ENCODE assay signal across 1 cellular context in the genomic region with DNA sequence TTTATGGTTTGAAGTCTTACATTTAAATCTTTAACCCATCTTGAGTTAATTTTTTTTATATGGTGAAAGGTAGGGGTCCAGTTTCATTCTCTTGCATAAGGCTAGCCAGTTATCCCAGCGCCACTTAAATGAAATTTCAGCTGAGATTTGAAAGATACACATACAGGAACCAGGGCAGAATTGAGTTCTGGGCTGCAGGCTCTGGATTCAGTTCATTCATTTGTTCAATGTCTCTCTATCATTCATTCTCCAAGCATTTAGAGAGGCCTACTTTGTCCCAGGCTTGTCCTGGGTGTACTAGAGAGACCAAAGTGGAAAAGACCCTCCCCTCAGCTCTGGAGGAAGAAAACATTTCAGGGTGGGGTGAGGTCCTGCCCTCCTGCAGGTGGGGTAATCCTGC.
TF ChIP-seq lines count a peak whose summit lies in the region.

No MANE protein-coding gene starts in this region.

TF ChIP-seq in GM23338, 12 proteins besides CTCF, POLR2A, EP300 and RAD21 (continued from another document):
- TF ChIP-seq, protein P1, sequence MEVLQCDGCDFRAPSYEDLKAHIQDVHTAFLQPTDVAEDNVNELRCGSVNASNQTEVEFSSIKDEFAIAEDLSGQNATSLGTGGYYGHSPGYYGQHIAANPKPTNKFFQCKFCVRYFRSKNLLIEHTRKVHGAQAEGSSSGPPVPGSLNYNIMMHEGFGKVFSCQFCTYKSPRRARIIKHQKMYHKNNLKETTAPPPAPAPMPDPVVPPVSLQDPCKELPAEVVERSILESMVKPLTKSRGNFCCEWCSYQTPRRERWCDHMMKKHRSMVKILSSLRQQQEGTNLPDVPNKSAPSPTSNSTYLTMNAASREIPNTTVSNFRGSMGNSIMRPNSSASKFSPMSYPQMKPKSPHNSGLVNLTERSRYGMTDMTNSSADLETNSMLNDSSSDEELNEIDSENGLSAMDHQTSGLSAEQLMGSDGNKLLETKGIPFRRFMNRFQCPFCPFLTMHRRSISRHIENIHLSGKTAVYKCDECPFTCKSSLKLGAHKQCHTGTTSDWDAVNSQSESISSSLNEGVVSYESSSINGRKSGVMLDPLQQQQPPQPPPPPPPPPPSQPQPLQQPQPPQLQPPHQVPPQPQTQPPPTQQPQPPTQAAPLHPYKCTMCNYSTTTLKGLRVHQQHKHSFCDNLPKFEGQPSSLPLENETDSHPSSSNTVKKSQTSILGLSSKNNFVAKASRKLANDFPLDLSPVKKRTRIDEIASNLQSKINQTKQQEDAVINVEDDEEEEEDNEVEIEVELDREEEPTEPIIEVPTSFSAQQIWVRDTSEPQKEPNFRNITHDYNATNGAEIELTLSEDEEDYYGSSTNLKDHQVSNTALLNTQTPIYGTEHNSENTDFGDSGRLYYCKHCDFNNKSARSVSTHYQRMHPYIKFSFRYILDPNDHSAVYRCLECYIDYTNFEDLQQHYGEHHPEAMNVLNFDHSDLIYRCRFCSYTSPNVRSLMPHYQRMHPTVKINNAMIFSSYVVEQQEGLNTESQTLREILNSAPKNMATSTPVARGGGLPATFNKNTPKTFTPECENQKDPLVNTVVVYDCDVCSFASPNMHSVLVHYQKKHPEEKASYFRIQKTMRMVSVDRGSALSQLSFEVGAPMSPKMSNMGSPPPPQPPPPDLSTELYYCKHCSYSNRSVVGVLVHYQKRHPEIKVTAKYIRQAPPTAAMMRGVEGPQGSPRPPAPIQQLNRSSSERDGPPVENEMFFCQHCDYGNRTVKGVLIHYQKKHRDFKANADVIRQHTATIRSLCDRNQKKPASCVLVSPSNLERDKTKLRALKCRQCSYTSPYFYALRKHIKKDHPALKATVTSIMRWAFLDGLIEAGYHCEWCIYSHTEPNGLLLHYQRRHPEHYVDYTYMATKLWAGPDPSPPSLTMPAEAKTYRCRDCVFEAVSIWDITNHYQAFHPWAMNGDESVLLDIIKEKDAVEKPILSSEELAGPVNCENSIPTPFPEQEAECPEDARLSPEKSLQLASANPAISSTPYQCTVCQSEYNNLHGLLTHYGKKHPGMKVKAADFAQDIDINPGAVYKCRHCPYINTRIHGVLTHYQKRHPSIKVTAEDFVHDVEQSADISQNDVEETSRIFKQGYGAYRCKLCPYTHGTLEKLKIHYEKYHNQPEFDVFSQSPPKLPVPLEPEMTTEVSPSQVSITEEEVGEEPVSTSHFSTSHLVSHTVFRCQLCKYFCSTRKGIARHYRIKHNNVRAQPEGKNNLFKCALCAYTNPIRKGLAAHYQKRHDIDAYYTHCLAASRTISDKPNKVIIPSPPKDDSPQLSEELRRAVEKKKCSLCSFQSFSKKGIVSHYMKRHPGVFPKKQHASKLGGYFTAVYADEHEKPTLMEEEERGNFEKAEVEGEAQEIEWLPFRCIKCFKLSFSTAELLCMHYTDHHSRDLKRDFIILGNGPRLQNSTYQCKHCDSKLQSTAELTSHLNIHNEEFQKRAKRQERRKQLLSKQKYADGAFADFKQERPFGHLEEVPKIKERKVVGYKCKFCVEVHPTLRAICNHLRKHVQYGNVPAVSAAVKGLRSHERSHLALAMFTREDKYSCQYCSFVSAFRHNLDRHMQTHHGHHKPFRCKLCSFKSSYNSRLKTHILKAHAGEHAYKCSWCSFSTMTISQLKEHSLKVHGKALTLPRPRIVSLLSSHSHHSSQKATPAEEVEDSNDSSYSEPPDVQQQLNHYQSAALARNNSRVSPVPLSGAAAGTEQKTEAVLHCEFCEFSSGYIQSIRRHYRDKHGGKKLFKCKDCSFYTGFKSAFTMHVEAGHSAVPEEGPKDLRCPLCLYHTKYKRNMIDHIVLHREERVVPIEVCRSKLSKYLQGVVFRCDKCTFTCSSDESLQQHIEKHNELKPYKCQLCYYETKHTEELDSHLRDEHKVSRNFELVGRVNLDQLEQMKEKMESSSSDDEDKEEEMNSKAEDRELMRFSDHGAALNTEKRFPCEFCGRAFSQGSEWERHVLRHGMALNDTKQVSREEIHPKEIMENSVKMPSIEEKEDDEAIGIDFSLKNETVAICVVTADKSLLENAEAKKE (CRISPR knock-in tag; IDR thresholded peaks at IDR 0.05) = no peak
- TF ChIP-seq, protein P2, sequence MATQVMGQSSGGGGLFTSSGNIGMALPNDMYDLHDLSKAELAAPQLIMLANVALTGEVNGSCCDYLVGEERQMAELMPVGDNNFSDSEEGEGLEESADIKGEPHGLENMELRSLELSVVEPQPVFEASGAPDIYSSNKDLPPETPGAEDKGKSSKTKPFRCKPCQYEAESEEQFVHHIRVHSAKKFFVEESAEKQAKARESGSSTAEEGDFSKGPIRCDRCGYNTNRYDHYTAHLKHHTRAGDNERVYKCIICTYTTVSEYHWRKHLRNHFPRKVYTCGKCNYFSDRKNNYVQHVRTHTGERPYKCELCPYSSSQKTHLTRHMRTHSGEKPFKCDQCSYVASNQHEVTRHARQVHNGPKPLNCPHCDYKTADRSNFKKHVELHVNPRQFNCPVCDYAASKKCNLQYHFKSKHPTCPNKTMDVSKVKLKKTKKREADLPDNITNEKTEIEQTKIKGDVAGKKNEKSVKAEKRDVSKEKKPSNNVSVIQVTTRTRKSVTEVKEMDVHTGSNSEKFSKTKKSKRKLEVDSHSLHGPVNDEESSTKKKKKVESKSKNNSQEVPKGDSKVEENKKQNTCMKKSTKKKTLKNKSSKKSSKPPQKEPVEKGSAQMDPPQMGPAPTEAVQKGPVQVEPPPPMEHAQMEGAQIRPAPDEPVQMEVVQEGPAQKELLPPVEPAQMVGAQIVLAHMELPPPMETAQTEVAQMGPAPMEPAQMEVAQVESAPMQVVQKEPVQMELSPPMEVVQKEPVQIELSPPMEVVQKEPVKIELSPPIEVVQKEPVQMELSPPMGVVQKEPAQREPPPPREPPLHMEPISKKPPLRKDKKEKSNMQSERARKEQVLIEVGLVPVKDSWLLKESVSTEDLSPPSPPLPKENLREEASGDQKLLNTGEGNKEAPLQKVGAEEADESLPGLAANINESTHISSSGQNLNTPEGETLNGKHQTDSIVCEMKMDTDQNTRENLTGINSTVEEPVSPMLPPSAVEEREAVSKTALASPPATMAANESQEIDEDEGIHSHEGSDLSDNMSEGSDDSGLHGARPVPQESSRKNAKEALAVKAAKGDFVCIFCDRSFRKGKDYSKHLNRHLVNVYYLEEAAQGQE (IDR thresholded peaks at IDR 0.05; ENCODE audit: unreplicated experiment) = no peak
- TF ChIP-seq ZNF331 (CRISPR knock-in tag; IDR thresholded peaks at IDR 0.05; ENCODE audit: low read depth) = no peak
